17 cellular contexts compared by ENCODE assay signal in genomic region chr21:15138475-15138874, GRCh38.
DNase-seq lines count a peak whose midpoint lies in the region; ATAC-seq and TF ChIP-seq lines count a peak whose summit lies in the region.
"Had no signal": no experiment of that assay in that cellular context is flagged by ENCODE, and none has a peak within 500 bp of the region (broad histone marks: within the 10 kb centered on the region; RNA-seq: fewer than 3 reads in every experiment).

No MANE protein-coding gene starts in this region.

- H3K4me3 Mint-ChIP-seq in mesothelial cell of epicardium: no peak overlapping the region
- no peak overlapping the region for H3K4me3 Mint-ChIP-seq in chondrocyte (ENCODE audit: unreplicated experiment)
- H3K4me3 Mint-ChIP-seq: activated CD4-positive, alpha-beta T cell treated with anti-CD3 and anti-CD28 coated beads for 36 hours; CD8-positive, alpha-beta T cell; natural killer cell treated with Interleukin-12 subunit alpha and Interleukin-12 subunit beta and Interleukin-15 and Interleukin-18, amount 100 ng/mL, for 72 hours; T-helper 1 cell treated with Interleukin-12 subunit alpha and Interleukin-12 subunit beta and Interleukin-4 antibody, amounts not matched to agents 30 μg/mL and 1 μg/mL, for 36 hours had no signal

- WGBS in liver: 20% methylated on average over 8 of the region's 8 CpGs

- ATAC-seq in SK-N-SH treated with all-trans-retinoic acid at 6 μM for 48 hours: no peak
- ATAC-seq in HG03521 (IDR thresholded peaks at IDR 0.05; ENCODE audit: unreplicated experiment): no peak
- ATAC-seq: activated CD4-positive, alpha-beta T cell treated with anti-CD3 and anti-CD28 coated beads for 36 hours; CD8-positive, alpha-beta T cell; natural killer cell treated with Interleukin-12 subunit alpha and Interleukin-12 subunit beta and Interleukin-15 and Interleukin-18, amount 100 ng/mL, for 72 hours; Panc1 had no signal

- H3K4me1 Mint-ChIP-seq in mesothelial cell of epicardium (peaks cover 28% of the 10 kb centered on the region), chondrocyte (ENCODE audit: low read depth) (peaks cover 9% of the 10 kb centered on the region)
- H3K4me1 Mint-ChIP-seq: activated CD4-positive, alpha-beta T cell treated with anti-CD3 and anti-CD28 coated beads for 36 hours had no signal

- DNase-seq in COLO668 (lab: John Stamatoyannopoulos, UW; ENCODE audit: unreplicated experiment) (peak; percentile 84), G401 (ENCODE audit: low spot score) (peak; percentile 7), NCI-H774 (lab: John Stamatoyannopoulos, UW) (peak; percentile 15), mesothelial cell of epicardium (ENCODE audit: low spot score in 2 of 2, unreplicated experiment in 2 of 2) (no peak), chondrocyte (ENCODE audit: low spot score) (no peak)
- DNase-seq: activated CD4-positive, alpha-beta T cell treated with anti-CD3 and anti-CD28 coated beads for 36 hours; activated T-cell treated with anti-CD3 and anti-CD28 coated beads, Interleukin-2, amount 50 U/mL, for 48 hours; CD8-positive, alpha-beta T cell; IMR-90; NCI-H2171; stimulated activated naive CD4-positive, alpha-beta T cell had no signal

- in situ Hi-C loops in G401 (cut with HindIII; ENCODE audit: low sequenced_read_pairs): no loop called here

- H3K36me3 ChIP-seq in liver (ENCODE audit: control insufficient read depth in 4 of 4, insufficient read depth in 3 of 4, low read depth in 1 of 4, low read length in 3 of 4): no peaks in the 10 kb centered on the region

- H3K9ac ChIP-seq in liver (ENCODE audit: low read depth in 1 of 2, low read length in 2 of 2): no peak overlapping the region

- H3K9me3 Mint-ChIP-seq in mesothelial cell of epicardium: no peaks in the 10 kb centered on the region
- no peaks in the 10 kb centered on the region for H3K9me3 Mint-ChIP-seq in chondrocyte (ENCODE audit: low read depth)
- H3K9me3 Mint-ChIP-seq: CD8-positive, alpha-beta T cell; natural killer cell treated with Interleukin-12 subunit alpha and Interleukin-12 subunit beta and Interleukin-15 and Interleukin-18, amount 100 ng/mL, for 72 hours; T-helper 1 cell treated with Interleukin-12 subunit alpha and Interleukin-12 subunit beta and Interleukin-4 antibody, amounts not matched to agents 30 μg/mL and 1 μg/mL, for 36 hours had no signal

- peak in 1 of 2 donors; percentile 39 for TF ChIP-seq RAD21 in liver (IDR thresholded peaks at IDR 0.05)

- H3K9me3 ChIP-seq in liver (ENCODE audit: control insufficient read depth in 4 of 4, low read length in 3 of 4): no peaks in the 10 kb centered on the region

- H3K27ac Mint-ChIP-seq in mesothelial cell of epicardium (no peak overlapping the region), chondrocyte (ENCODE audit: unreplicated experiment) (no peak overlapping the region)
- H3K27ac Mint-ChIP-seq: activated CD4-positive, alpha-beta T cell treated with anti-CD3 and anti-CD28 coated beads for 36 hours; CD8-positive, alpha-beta T cell; natural killer cell treated with Interleukin-12 subunit alpha and Interleukin-12 subunit beta and Interleukin-15 and Interleukin-18, amount 100 ng/mL, for 72 hours; T-helper 1 cell treated with Interleukin-12 subunit alpha and Interleukin-12 subunit beta and Interleukin-4 antibody, amounts not matched to agents 30 μg/mL and 1 μg/mL, for 36 hours had no signal

- H3K27me3 Mint-ChIP-seq in mesothelial cell of epicardium (ENCODE audit: low read depth) (no peaks in the 10 kb centered on the region), chondrocyte (ENCODE audit: low read depth) (peaks cover 22% of the 10 kb centered on the region)

- H3K4me1 ChIP-seq in liver (ENCODE audit: control insufficient read depth in 4 of 4, insufficient read depth in 4 of 4, low read length in 3 of 4): peaks cover 10 to 49% (median 39%) of the 10 kb centered on the region in 4 donors

- no peak for TF ChIP-seq CTCF in liver (IDR thresholded peaks at IDR 0.05; ENCODE audit: low read depth, low read length, missing input control)
- no peak for TF ChIP-seq CTCF in mesothelial cell of epicardium (IDR thresholded peaks at IDR 0.05; ENCODE audit: unreplicated experiment)
- no peak for TF ChIP-seq CTCF in chondrocyte (IDR thresholded peaks at IDR 0.05)

- H3K27me3 ChIP-seq in liver (ENCODE audit: control insufficient read depth in 4 of 4, insufficient read depth in 4 of 4, low read length in 3 of 4): no peaks in the 10 kb centered on the region

- H3K36me3 Mint-ChIP-seq in mesothelial cell of epicardium: no peaks in the 10 kb centered on the region
- H3K36me3 Mint-ChIP-seq in chondrocyte (ENCODE audit: low read depth): no peaks in the 10 kb centered on the region
- H3K36me3 Mint-ChIP-seq: CD8-positive, alpha-beta T cell; natural killer cell treated with Interleukin-12 subunit alpha and Interleukin-12 subunit beta and Interleukin-15 and Interleukin-18, amount 100 ng/mL, for 72 hours had no signal

- no peak overlapping the region for H3K4me3 ChIP-seq in liver (ENCODE audit: low read depth in 1 of 3, low read length in 3 of 3)

- no peak overlapping the region for H3K27ac ChIP-seq in liver (ENCODE audit: low read depth in 1 of 2, low read length in 2 of 2)

TF ChIP-seq in liver, 16 proteins besides CTCF, POLR2A, EP300 and RAD21:
- no peak for TF ChIP-seq ATF3 (IDR thresholded peaks at IDR 0.05)
- TF ChIP-seq HNF4A (conservative IDR thresholded peaks at IDR 0.05): peak; percentile 28 to 42
- no peak for TF ChIP-seq MAX (IDR thresholded peaks at IDR 0.05)
- peak; percentile 21 for TF ChIP-seq SP1 (IDR thresholded peaks at IDR 0.05)
- TF ChIP-seq RXRA (IDR thresholded peaks at IDR 0.05): peak in 1 of 2 donors; percentile 45
- peak; percentile 32 for TF ChIP-seq YY1 (IDR thresholded peaks at IDR 0.05)

TF ChIP-seq in SK-N-SH treated with all-trans-retinoic acid at 6 μM for 48 hours, 23 proteins besides CTCF, POLR2A, EP300 and RAD21:
- TF ChIP-seq TOX (CRISPR knock-in tag; IDR thresholded peaks at IDR 0.05; ENCODE audit: borderline replicate concordance) (no peak), CSRNP3 (CRISPR knock-in tag; IDR thresholded peaks at IDR 0.05) (no peak), CREB5 (CRISPR knock-in tag; IDR thresholded peaks at IDR 0.05; ENCODE audit: low read depth) (no peak), TCF4 (CRISPR knock-in tag; IDR thresholded peaks at IDR 0.05; ENCODE audit: borderline replicate concordance) (no peak), ZNF8 (CRISPR knock-in tag; IDR thresholded peaks at IDR 0.05) (no peak), BACH2 (CRISPR knock-in tag; IDR thresholded peaks at IDR 0.05; ENCODE audit: borderline replicate concordance) (no peak), ZC3H10 (CRISPR knock-in tag; IDR thresholded peaks at IDR 0.05) (no peak), PPARA (CRISPR knock-in tag; IDR thresholded peaks at IDR 0.05; ENCODE audit: borderline replicate concordance) (no peak)

Comparison
In these comparisons a context has a peak if more than half of its experiments do, and no peak if none do; other contexts are left out.
1. DNase-seq: peak in COLO668 (single experiment), G401 (single experiment) and NCI-H774 (single experiment); none in mesothelial cell of epicardium (0 of 2) and chondrocyte (single experiment).